ENCODE assay signal across 9 cellular contexts in genomic region chr15:31339558-31339895, GRCh38. TPM values are rescaled to one million over a fixed set of nuclear protein-coding genes. Genes with fewer than 3 reads are reported as not detected.
A peak's percentile ranks its signal among the peaks of the same experiment; 100 is the strongest.
DNase-seq lines count a peak whose midpoint lies in the region; ATAC-seq and TF ChIP-seq lines count a peak whose summit lies in the region.
"Had no signal": no experiment of that assay in that cellular context is flagged by ENCODE, and none has a peak within 500 bp of the region (broad histone marks: within the 10 kb centered on the region; RNA-seq: fewer than 3 reads in every experiment).

No MANE protein-coding gene starts in this region.

- H3K27me3 ChIP-seq in A673 (replicated peaks; ENCODE audit: insufficient read depth, low read depth, low read length, poor library complexity) (no peaks in the 10 kb centered on the region), mammary epithelial cell (ENCODE audit: insufficient read depth, low read length) (no peaks in the 10 kb centered on the region)

- dilution Hi-C loops in mammary epithelial cell (cut with HindIII; ENCODE audit: low sequenced_read_pairs): no loop called here

- BruUV-seq in A673 (replicated peaks; lab: Mats Ljungman, UMichigan): no TSS peak
- BruUV-seq in mammary epithelial cell (replicated peaks; lab: Mats Ljungman, UMichigan): no TSS peak

- intact Hi-C loops in A673 (cut with micrococcal nuclease; ENCODE audit: unreplicated experiment): no loop called here
- intact Hi-C loops in mammary epithelial cell (cut with micrococcal nuclease): loop anchor here (1.0 kb wide), 1 partner anchor 10 kb away; no protein-coding TSS in a partner anchor

- peak overlapping the region; percentile 98 to 99 for H3K27ac Mint-ChIP-seq in natural killer cell treated with Interleukin-12 subunit alpha and Interleukin-12 subunit beta and Interleukin-15 and Interleukin-18, amount 100 ng/mL, for 72 hours

- peak overlapping the region; percentile 13 for H2AFZ ChIP-seq in mammary epithelial cell (ENCODE audit: low read depth, low read length)

- CTCF ChIA-PET in A673 (lab: Charles Lee) (no interaction called here), mammary epithelial cell (lab: Charles Lee; ENCODE audit: low non-redundant PET) (no interaction called here)

- H3K79me2 ChIP-seq in mammary epithelial cell (ENCODE audit: insufficient read depth, low read length): peaks cover 99% of the 10 kb centered on the region

- peak overlapping the region; percentile 30 for H3K9ac ChIP-seq in mammary epithelial cell (ENCODE audit: insufficient read depth, low read length)

- no peak for ATAC-seq in natural killer cell treated with Interleukin-12 subunit alpha and Interleukin-12 subunit beta and Interleukin-15 and Interleukin-18, amount 100 ng/mL, for 72 hours
- ATAC-seq in HG02870 (IDR thresholded peaks at IDR 0.05; ENCODE audit: unreplicated experiment) (no peak), GM21526 (IDR thresholded peaks at IDR 0.05; ENCODE audit: low FRiP score, unreplicated experiment) (no peak), HG02981 (IDR thresholded peaks at IDR 0.05; ENCODE audit: unreplicated experiment) (no peak)

- peak overlapping the region; percentile 55 for H3K4me2 ChIP-seq in mammary epithelial cell (ENCODE audit: insufficient read depth, low read depth, low read length)

- H3K9me3 Mint-ChIP-seq in natural killer cell treated with Interleukin-12 subunit alpha and Interleukin-12 subunit beta and Interleukin-15 and Interleukin-18, amount 100 ng/mL, for 72 hours: no peaks in the 10 kb centered on the region

- H3K4me3 ChIP-seq in A673 (ENCODE audit: low read depth, low read length, poor library complexity, severe bottlenecking): no peak overlapping the region
- no peak overlapping the region for H3K4me3 ChIP-seq in mammary epithelial cell (replicated peaks in 1 of 3; ENCODE audit: insufficient read depth in 1 of 3, low read depth in 2 of 3, low read length in 3 of 3)

- H3K36me3 Mint-ChIP-seq in natural killer cell treated with Interleukin-12 subunit alpha and Interleukin-12 subunit beta and Interleukin-15 and Interleukin-18, amount 100 ng/mL, for 72 hours: no peaks in the 10 kb centered on the region

- H3K36me3 ChIP-seq in A673 (ENCODE audit: insufficient read depth, low read length, poor library complexity, severe bottlenecking) (no peaks in the 10 kb centered on the region), KOPT-K1 (ENCODE audit: insufficient read depth, low read length) (peaks cover 22% of the 10 kb centered on the region), mammary epithelial cell (ENCODE audit: insufficient read depth, low read length) (no peaks in the 10 kb centered on the region)

- peaks cover 83 to 87% of the 10 kb centered on the region in 2 donors for H3K4me1 Mint-ChIP-seq in natural killer cell treated with Interleukin-12 subunit alpha and Interleukin-12 subunit beta and Interleukin-15 and Interleukin-18, amount 100 ng/mL, for 72 hours (ENCODE audit: low read depth in 2 of 2)

- H3K9me3 ChIP-seq in A673 (ENCODE audit: low read depth, low read length, poor library complexity, severe bottlenecking) (no peaks in the 10 kb centered on the region), KOPT-K1 (ENCODE audit: insufficient read depth, low read length, poor library complexity, severe bottlenecking) (no peaks in the 10 kb centered on the region), mammary epithelial cell (replicated peaks; ENCODE audit: insufficient read depth, low read length) (no peaks in the 10 kb centered on the region)

- WGBS in mammary epithelial cell (ENCODE audit: low coverage, missing lambda C conversion rate): 37% methylated on average over 8 of the region's 10 CpGs

- POLR2A ChIA-PET in A673 (lab: Charles Lee; ENCODE audit: low non-redundant PET): no interaction called here

- in situ Hi-C loops in mammary epithelial cell (cut with MboI; ENCODE audit: low sequenced_read_pairs in 2 of 2): no loop called here

- DNase-seq in A673 (ENCODE audit: low spot score) (no peak), mammary epithelial cell (peak; percentile 51), kidney glomerular epithelial cell (lab: John Stamatoyannopoulos, UW) (no peak)
- no peak for DNase-seq in natural killer cell treated with Interleukin-12 subunit alpha and Interleukin-12 subunit beta and Interleukin-15 and Interleukin-18, amount 100 ng/mL, for 72 hours (ENCODE audit: low spot score)
- DNase-seq: cerebellar nuclear complex had no signal

- peaks cover 25% of the 10 kb centered on the region for H3K4me1 ChIP-seq in A673 (ENCODE audit: insufficient read depth, low read length, poor library complexity, severe bottlenecking)
- peaks cover 43% of the 10 kb centered on the region for H3K4me1 ChIP-seq in mammary epithelial cell (ENCODE audit: insufficient read depth, low read length)

- H3K4me3 Mint-ChIP-seq in natural killer cell treated with Interleukin-12 subunit alpha and Interleukin-12 subunit beta and Interleukin-15 and Interleukin-18, amount 100 ng/mL, for 72 hours: peak overlapping the region; percentile 84

- no peaks in the 10 kb centered on the region for H3K27me3 Mint-ChIP-seq in natural killer cell treated with Interleukin-12 subunit alpha and Interleukin-12 subunit beta and Interleukin-15 and Interleukin-18, amount 100 ng/mL, for 72 hours

- TF ChIP-seq CTCF in A673 (conservative IDR thresholded peaks at IDR 0.05; ENCODE audit: low read depth, low read length) (no peak), mammary epithelial cell (conservative IDR thresholded peaks at IDR 0.05 in 1 of 2, IDR thresholded peaks at IDR 0.05 in 1 of 2; ENCODE audit: extremely low read depth in 1 of 2, insufficient read depth in 1 of 2, low read depth in 1 of 2, low read length in 2 of 2) (no peak)

- peak overlapping the region; percentile 57 for H3K27ac ChIP-seq in A673 (ENCODE audit: low read depth, low read length, poor library complexity, severe bottlenecking)
- peak overlapping the region; percentile 30 for H3K27ac ChIP-seq in KOPT-K1 (ENCODE audit: low read depth, low read length, poor library complexity, severe bottlenecking)
- peak overlapping the region; percentile 82 for H3K27ac ChIP-seq in mammary epithelial cell (ENCODE audit: insufficient read depth, low read depth, low read length)

- H4K20me1 ChIP-seq in mammary epithelial cell (ENCODE audit: insufficient read depth, low read length): no peaks in the 10 kb centered on the region

RNA-seq across cellular contexts. Expression of gene KLF13, which starts 12.9 kb away (rescaled TPM):
- 22.1 and 23.5 TPM in 2 replicates for total RNA-seq in A673 (2021)
- 10 to 100 TPM; 49.8 to 62.3 TPM for total RNA-seq in mammary epithelial cell
- polyA plus RNA-seq in mammary epithelial cell: 25.1 TPM
- polyA minus RNA-seq in mammary epithelial cell: 40.5 TPM
- 100 to 1,000 TPM in 1 of 2 donors, 10 to 100 TPM in 1; 95.1 to 153 TPM for total RNA-seq in natural killer cell treated with Interleukin-12 subunit alpha and Interleukin-12 subunit beta and Interleukin-15 and Interleukin-18, amount 100 ng/mL, for 72 hours

Comparison
In these comparisons a context has a peak if more than half of its experiments do, and no peak if none do; other contexts are left out.
1. H3K27ac ChIP-seq: peak in every context shown above with its lines; median percentile 82 in mammary epithelial cell; 57 in A673; 30 in KOPT-K1.